Comparison of ENCODE assay signal across 17 cellular contexts in genomic region chr4:8270912-8271815, GRCh38. TPM values are rescaled to one million over a fixed set of nuclear protein-coding genes. Genes with fewer than 3 reads are reported as not detected.
DNase-seq lines count a peak whose midpoint lies in the region; ATAC-seq and TF ChIP-seq lines count a peak whose summit lies in the region.
"Had no signal": no experiment of that assay in that cellular context is flagged by ENCODE, and none has a peak within 500 bp of the region (broad histone marks: within the 10 kb centered on the region; RNA-seq: fewer than 3 reads in every experiment).

No MANE protein-coding gene starts in this region.

- DNase-seq in NCI-H82 (lab: John Stamatoyannopoulos, UW) (peak; percentile 9), NCI-H82 treated with DMSO at 0.1 percent for 48 hours (lab: John Stamatoyannopoulos, UW; ENCODE audit: unreplicated experiment) (no peak), fibroblast of the aortic adventitia (ENCODE audit: low read depth) (peak; percentile 17), upper lobe of left lung (no peak), NOMO-1 treated with DMSO at 0.1 percent for 48 hours (lab: John Stamatoyannopoulos, UW; ENCODE audit: unreplicated experiment) (no peak), NAMALWA (ENCODE audit: low spot score) (no peak)
- DNase-seq in stimulated activated CD4-positive, alpha-beta T cell treated with anti-CD3 and anti-CD28 coated beads, Interleukin-4, amount 100 ng/mL, for 4 hours = no peak
- DNase-seq: activated B cell treated with CpG ODN at 0.5 μM for 24 hours; cerebellar nuclear complex; NCI-H1048; NCI-H345; stimulated activated CD4-positive, alpha-beta T cell treated with anti-CD3 and anti-CD28 coated beads, Interleukin-1b, Interleukin-23, amount 100 ng/mL, for 48 hours; stimulated activated CD8-positive, alpha-beta memory T cell treated with anti-CD3 and anti-CD28 coated beads, Interleukin-4, amount 100 ng/mL, for 48 hours had no signal

- H3K4me3 ChIP-seq in fibroblast of the aortic adventitia (ENCODE audit: low read depth, low read length) = peak overlapping the region; percentile 55
- H3K4me3 ChIP-seq in neutrophil (ENCODE audit: low read depth in 1 of 2, low read length in 1 of 2) = peak overlapping the region; percentile 62 to 66
- peak overlapping the region in 3 of 4 donors; percentile 46 to 53 (median 52) for H3K4me3 ChIP-seq in upper lobe of left lung

- no peak for TF ChIP-seq EP300 in upper lobe of left lung (IDR thresholded peaks at IDR 0.05)

- no peak for ATAC-seq in upper lobe of left lung (ENCODE audit: low FRiP score in 2 of 2)
- ATAC-seq: activated naive CD4-positive, alpha-beta T cell treated with anti-CD3 and anti-CD28 coated beads, Interleukin-2, amount 50 U/mL, for 72 hours; Panc1 had no signal

- 82 to 89% methylated on average over 26 to 27 of the region's 27 CpGs for WGBS in upper lobe of left lung, 2 donors

- no peaks in the 10 kb centered on the region for H3K9me3 ChIP-seq in neutrophil
- H3K9me3 ChIP-seq in upper lobe of left lung = no peaks in the 10 kb centered on the region

- TF ChIP-seq POLR2A in upper lobe of left lung (IDR thresholded peaks at IDR 0.05) = no peak

- TF ChIP-seq CTCF in fibroblast of the aortic adventitia (IDR thresholded peaks at IDR 0.05; ENCODE audit: insufficient read depth, low read length) (no peak), neutrophil (IDR thresholded peaks at IDR 0.05) (no peak), upper lobe of left lung (IDR thresholded peaks at IDR 0.05) (no peak)

- H3K27ac ChIP-seq in neutrophil (peak overlapping the region; percentile 75), upper lobe of left lung (no peak overlapping the region)
- H3K27ac ChIP-seq: 22Rv1 had no signal

- H3K36me3 ChIP-seq in neutrophil (no peaks in the 10 kb centered on the region), upper lobe of left lung (no peaks in the 10 kb centered on the region)

- H3K4me1 ChIP-seq in neutrophil (ENCODE audit: control insufficient read depth in 1 of 2, insufficient read depth in 1 of 2, low read depth in 1 of 2, low read length in 1 of 2) = peaks cover 63 to 89% of the 10 kb centered on the region in 2 experiments
- H3K4me1 ChIP-seq in upper lobe of left lung = peaks cover 34 to 52% (median 43%) of the 10 kb centered on the region in 4 donors

- H3K27me3 ChIP-seq in neutrophil (no peaks in the 10 kb centered on the region), upper lobe of left lung (peaks cover 0 to 7% (median 0%) of the 10 kb centered on the region in 4 donors)

RNA-seq across cellular contexts. Expression of gene HTRA3, which starts 1.6 kb away (rescaled TPM):
- total RNA-seq in fibroblast of the aortic adventitia (ENCODE audit: low replicate concordance) (7.6 and 9.6 TPM in 2 replicates), upper lobe of left lung (10 to 100 TPM in 5 of 6 donors, 1 to 10 TPM in 1; 5.2 to 51.1 (median 19.7) TPM)
- total RNA-seq: activated B cell treated with CpG ODN at 0.5 μM for 24 hours; activated naive CD4-positive, alpha-beta T cell treated with anti-CD3 and anti-CD28 coated beads, Interleukin-2, amount 50 U/mL, for 72 hours had no signal

Comparison
In these comparisons a context has a peak if more than half of its experiments do, and no peak if none do; other contexts are left out.
1. DNase-seq: peak in NCI-H82 (single experiment) and fibroblast of the aortic adventitia (single experiment); none in NCI-H82 treated with DMSO at 0.1 percent for 48 hours (single experiment), upper lobe of left lung (0 of 2), NOMO-1 treated with DMSO at 0.1 percent for 48 hours (single experiment), stimulated activated CD4-positive, alpha-beta T cell treated with anti-CD3 and anti-CD28 coated beads, Interleukin-4, amount 100 ng/mL, for 4 hours (0 of 2) and NAMALWA (single experiment).
2. Peak in every context shown above with its lines, with median percentiles within 50 percentile points of each other: H3K4me3 ChIP-seq.